In genomic region chr13:111395511-111396393, GRCh38 we compare ENCODE assay signal across 17 cellular contexts.
"Had no signal": no experiment of that assay in that cellular context is flagged by ENCODE, and none has a peak within 500 bp of the region (broad histone marks: within the 10 kb centered on the region; RNA-seq: fewer than 3 reads in every experiment).

No MANE protein-coding gene starts in this region.

- H3K4me3 Mint-ChIP-seq: activated CD4-positive, alpha-beta memory T cell treated with anti-CD3 and anti-CD28 coated beads for 36 hours; activated T-cell treated with anti-CD3 and anti-CD28 coated beads, Interleukin-2, amount 50 U/mL, for 72 hours; stimulated activated effector memory CD8-positive, alpha-beta T cell treated with anti-CD3 and anti-CD28 coated beads, Interleukin-12 subunit alpha, Interleukin-12 subunit beta, amount 100 ng/mL, for 72 hours; T-helper 2 cell treated with Interferon-gamma antibody and Interleukin-4, amounts not matched to agents 5 μg/mL and 100 μg/mL, for 36 hours had no signal

- H3K9me3 ChIP-seq: body of pancreas, left ventricle myocardium inferior, pancreas, right lobe of liver, thoracic aorta had no signal

- DNase-seq: activated CD4-positive, alpha-beta memory T cell treated with anti-CD3 and anti-CD28 coated beads for 36 hours; activated gamma-delta T cell treated with Interleukin-2 at 50 U/mL for 16 hours; activated T-cell treated with anti-CD3 and anti-CD28 coated beads, Interleukin-2, amount 50 U/mL, for 72 hours; body of pancreas; erythroblast; foreskin melanocyte; left ventricle myocardium inferior; mammary epithelial cell; pancreas; stimulated activated CD4-positive, alpha-beta T cell treated with anti-CD3 and anti-CD28 coated beads, Interleukin-4, amount 100 ng/mL, for 24 hours had no signal

- ATAC-seq: activated T-cell treated with anti-CD3 and anti-CD28 coated beads, Interleukin-2, amount 50 U/mL, for 72 hours; body of pancreas; pancreas; right lobe of liver; stimulated activated effector memory CD8-positive, alpha-beta T cell treated with anti-CD3 and anti-CD28 coated beads, Interleukin-12 subunit alpha, Interleukin-12 subunit beta, amount 100 ng/mL, for 72 hours had no signal

- H3K4me1 Mint-ChIP-seq: stimulated activated effector memory CD8-positive, alpha-beta T cell treated with anti-CD3 and anti-CD28 coated beads, Interleukin-12 subunit alpha, Interleukin-12 subunit beta, amount 100 ng/mL, for 72 hours had no signal

- H3K4me1 ChIP-seq: body of pancreas, left ventricle myocardium inferior, pancreas, right lobe of liver had no signal

- H3K9me3 Mint-ChIP-seq: activated CD4-positive, alpha-beta memory T cell treated with anti-CD3 and anti-CD28 coated beads for 36 hours; stimulated activated effector memory CD8-positive, alpha-beta T cell treated with anti-CD3 and anti-CD28 coated beads, Interleukin-12 subunit alpha, Interleukin-12 subunit beta, amount 100 ng/mL, for 72 hours; T-helper 2 cell treated with Interferon-gamma antibody and Interleukin-4, amounts not matched to agents 5 μg/mL and 100 μg/mL, for 36 hours had no signal

- H3K27me3 ChIP-seq: body of pancreas, pancreas, right lobe of liver had no signal

- H3K27ac Mint-ChIP-seq: activated CD4-positive, alpha-beta memory T cell treated with anti-CD3 and anti-CD28 coated beads for 36 hours; activated T-cell treated with anti-CD3 and anti-CD28 coated beads, Interleukin-2, amount 50 U/mL, for 72 hours; stimulated activated effector memory CD8-positive, alpha-beta T cell treated with anti-CD3 and anti-CD28 coated beads, Interleukin-12 subunit alpha, Interleukin-12 subunit beta, amount 100 ng/mL, for 72 hours; T-helper 2 cell treated with Interferon-gamma antibody and Interleukin-4, amounts not matched to agents 5 μg/mL and 100 μg/mL, for 36 hours had no signal

- H3K27ac ChIP-seq: body of pancreas, dorsolateral prefrontal cortex, left ventricle myocardium inferior, pancreas, right lobe of liver, SK-N-MC, thoracic aorta had no signal

- H3K36me3 Mint-ChIP-seq: activated CD4-positive, alpha-beta memory T cell treated with anti-CD3 and anti-CD28 coated beads for 36 hours; stimulated activated effector memory CD8-positive, alpha-beta T cell treated with anti-CD3 and anti-CD28 coated beads, Interleukin-12 subunit alpha, Interleukin-12 subunit beta, amount 100 ng/mL, for 72 hours had no signal

- H3K27me3 Mint-ChIP-seq: activated CD4-positive, alpha-beta memory T cell treated with anti-CD3 and anti-CD28 coated beads for 36 hours had no signal

- H3K36me3 ChIP-seq: left ventricle myocardium inferior, pancreas, right lobe of liver, thoracic aorta had no signal

- H3K4me3 ChIP-seq: body of pancreas, dorsolateral prefrontal cortex, left ventricle myocardium inferior, pancreas, right lobe of liver, SK-N-MC, smooth muscle cell, thoracic aorta had no signal
